ENCODE assay signal across 8 cellular contexts in genomic region chr11:66052664-66052982, GRCh38. TPM values are rescaled to one million over a fixed set of nuclear protein-coding genes. Genes with fewer than 3 reads are reported as not detected.
DNase-seq lines count a peak whose midpoint lies in the region; ATAC-seq and TF ChIP-seq lines count a peak whose summit lies in the region.

No MANE protein-coding gene starts in this region.

- H3K9me3 Mint-ChIP-seq in T-cell = no peaks in the 10 kb centered on the region

- peak overlapping the region; percentile 97 to 100 (median 98) for H3K4me3 Mint-ChIP-seq in T-cell

- TF ChIP-seq POLR2A in gastrocnemius medialis (IDR thresholded peaks at IDR 0.05) = no peak

- H3K4me1 ChIP-seq in gastrocnemius medialis = peaks cover 13 to 19% of the 10 kb centered on the region in 2 donors

- DNase-seq in T-cell = no peak
- DNase-seq in fibroblast of the aortic adventitia (ENCODE audit: low read depth) = no peak
- DNase-seq in gastrocnemius medialis = no peak
- no peak for DNase-seq in NCI-H128 (lab: John Stamatoyannopoulos, UW; ENCODE audit: unreplicated experiment)
- DNase-seq in activated CD4-positive, CD25-positive, alpha-beta regulatory T cell (lab: John Stamatoyannopoulos, UW) = no peak
- no peak for DNase-seq in CD1c-positive myeloid dendritic cell (ENCODE audit: extremely low spot score)
- no peak for DNase-seq in SHP77 (lab: John Stamatoyannopoulos, UW)

- H3K36me3 Mint-ChIP-seq in T-cell = peaks cover 18% of the 10 kb centered on the region

- H3K4me3 ChIP-seq in GM12875 (ENCODE audit: low read depth, low read length) (peak overlapping the region; percentile 96), fibroblast of the aortic adventitia (ENCODE audit: low read depth, low read length) (peak overlapping the region; percentile 92), gastrocnemius medialis (peak overlapping the region; percentile 95 to 100 (median 98))

- CTCF ChIA-PET in T-cell (lab: Charles Lee) = interaction anchor here (0.8 to 2.0 kb wide), 4 partner anchors 10 to 83 kb away, joined by 3 to 10 read pairs (median 5); no protein-coding TSS in a partner anchor

- H3K27ac Mint-ChIP-seq in T-cell = peak overlapping the region; percentile 98 to 99

- H3K27me3 ChIP-seq in gastrocnemius medialis = peaks cover 0 to 3% (median 0%) of the 10 kb centered on the region in 3 donors

- POLR2A ChIA-PET in T-cell (lab: Charles Lee) = interaction anchor here (0.7 to 1.2 kb wide), 4 partner anchors 39 to 486 kb away, joined by 3 to 11 read pairs (median 4); partner anchors contain the start of gene BANF1 (in 1 of the 2)

- in situ Hi-C loops in gastrocnemius medialis (cut with MboI; ENCODE audit: low sequenced_read_pairs in 4 of 4) = no loop called here

- TF ChIP-seq CTCF in GM12875 (IDR thresholded peaks at IDR 0.05; ENCODE audit: borderline replicate concordance, insufficient read depth, low read depth, low read length) (no peak), fibroblast of the aortic adventitia (IDR thresholded peaks at IDR 0.05; ENCODE audit: insufficient read depth, low read length) (no peak), gastrocnemius medialis (IDR thresholded peaks at IDR 0.05 in 4 of 5, conservative IDR thresholded peaks at IDR 0.05 in 1 of 5) (no peak)

- no peaks in the 10 kb centered on the region for H3K9me3 ChIP-seq in gastrocnemius medialis

- peak in 2 of 4 experiments; percentile 1 to 2 for ATAC-seq in T-cell (replicated peaks in 1 of 4)
- no peak for ATAC-seq in gastrocnemius medialis

- peaks cover 0 to 42% of the 10 kb centered on the region in 2 donors for H3K36me3 ChIP-seq in gastrocnemius medialis

- peak overlapping the region; percentile 83 to 94 (median 90) for H3K27ac ChIP-seq in gastrocnemius medialis

- peaks cover 4 to 6% of the 10 kb centered on the region in 2 donors for H3K27me3 Mint-ChIP-seq in T-cell

- peaks cover 30 to 38% (median 32%) of the 10 kb centered on the region in 3 donors for H3K4me1 Mint-ChIP-seq in T-cell

- intact Hi-C loops in gastrocnemius medialis (cut with DNase I; ENCODE audit: low total_unique reads) = loop anchor here (1.0 to 10.0 kb wide), 5 partner anchors 16 to 1372 kb away; partner anchors contain the start of genes BANF1, CFL1, EIF1AD and RAB1B

RNA-seq across cellular contexts. Expression of gene SF3B2, which starts 0.5 kb away (rescaled TPM):
- total RNA-seq in T-cell (100 to 1,000 TPM; 189 to 264 (median 224) TPM), fibroblast of the aortic adventitia (ENCODE audit: low replicate concordance) (158 and 255 TPM in 2 replicates), gastrocnemius medialis (100 to 1,000 TPM in 3 of 4 donors, 10 to 100 TPM in 1; 92.9 to 186 (median 124) TPM)

RNA-seq across cellular contexts. Expression of gene GAL3ST3, which starts 3.7 kb away (rescaled TPM):
- under 1 TPM in 1 of 5 donors, not detected in 4; 0.18 TPM for total RNA-seq in T-cell
- not detected in 2 replicates for total RNA-seq in fibroblast of the aortic adventitia (ENCODE audit: low replicate concordance)
- total RNA-seq in gastrocnemius medialis = under 1 TPM in 1 of 4 donors, not detected in 3; 0.12 TPM

RNA-seq across cellular contexts. Expression of gene PACS1, which starts 17.4 kb away (rescaled TPM):
- total RNA-seq in T-cell (100 to 1,000 TPM; 222 to 268 (median 236) TPM), fibroblast of the aortic adventitia (ENCODE audit: low replicate concordance) (18.6 and 31.5 TPM in 2 replicates), gastrocnemius medialis (10 to 100 TPM in 3 of 4 donors, 1 to 10 TPM in 1; 6.6 to 20.4 (median 16.9) TPM)

RNA-seq across cellular contexts. Expression of gene CATSPER1, which starts 26.3 kb away (rescaled TPM):
- total RNA-seq in T-cell (not detected), fibroblast of the aortic adventitia (ENCODE audit: low replicate concordance) (not detected in 2 replicates), gastrocnemius medialis (not detected)

RNA-seq across cellular contexts. Expression of gene CST6, which starts 40.8 kb away (rescaled TPM):
- total RNA-seq in T-cell = not detected
- total RNA-seq in fibroblast of the aortic adventitia (ENCODE audit: low replicate concordance) = 1.7 TPM in 1 of 2 replicates, not detected in the other
- total RNA-seq in gastrocnemius medialis = 1 to 10 TPM in 2 of 4 donors, under 1 TPM in 1, not detected in 1; 0.71 to 6.0 (median 3.1) TPM
